10 cellular contexts compared by ENCODE assay signal in genomic region chr1:198679535-198680173, GRCh38. TPM values are rescaled to one million over a fixed set of nuclear protein-coding genes. Genes with fewer than 3 reads are reported as not detected.
DNase-seq lines count a peak whose midpoint lies in the region; ATAC-seq, FAIRE-seq and TF ChIP-seq lines count a peak whose summit lies in the region.
"Had no signal": no experiment of that assay in that cellular context is flagged by ENCODE, and none has a peak within 500 bp of the region (broad histone marks: within the 10 kb centered on the region; RNA-seq: fewer than 3 reads in every experiment).

No MANE protein-coding gene starts in this region.

- H3K9me3 ChIP-seq in SU-DHL-6 (ENCODE audit: insufficient read depth, low read length) (no peaks in the 10 kb centered on the region), GM12878 (replicated peaks; ENCODE audit: control insufficient read depth, insufficient read depth, low read length) (no peaks in the 10 kb centered on the region; the same call in 1 of the 3 replicates), mammary epithelial cell (replicated peaks; ENCODE audit: insufficient read depth, low read length) (no peaks in the 10 kb centered on the region), GM23248 (ENCODE audit: low read depth) (no peaks in the 10 kb centered on the region)

- BruUV-seq in GM12878 (replicated peaks; lab: Mats Ljungman, UMichigan) (no TSS peak), mammary epithelial cell (replicated peaks; lab: Mats Ljungman, UMichigan) (no TSS peak)

- in situ Hi-C loops in GM12878 (cut with MboI) (loop anchor here (10.0 to 25.0 kb wide), 4 partner anchors 515 to 1142 kb away; partner anchors contain the start of genes C1orf53 and LHX9), mammary epithelial cell (cut with MboI; ENCODE audit: low sequenced_read_pairs in 2 of 2) (loop anchor here (25.0 kb wide), 4 partner anchors 217 to 1142 kb away; partner anchors contain the start of genes C1orf53 (in 1 of the 2) and LHX9 (in 1 of the 2)), GM23248 (cut with MboI) (loop anchor here (10.0 to 25.0 kb wide), 7 partner anchors 185 to 1167 kb away; partner anchors contain the start of genes C1orf53, LHX9 and NEK7)

- H3K27me3 ChIP-seq in SU-DHL-6 (ENCODE audit: low read length) (no peaks in the 10 kb centered on the region), GM12878 (replicated peaks in 1 of 2; ENCODE audit: control insufficient read depth in 2 of 2, insufficient read depth in 2 of 2, low read length in 1 of 2) (no peaks in the 10 kb centered on the region), rectal smooth muscle tissue (ENCODE audit: control insufficient read depth, insufficient read depth, low read length) (no peaks in the 10 kb centered on the region), mammary epithelial cell (ENCODE audit: insufficient read depth, low read length) (no peaks in the 10 kb centered on the region), GM23248 (replicated peaks; ENCODE audit: insufficient read depth) (no peaks in the 10 kb centered on the region)

- H3F3A ChIP-seq in SU-DHL-6 (ENCODE audit: insufficient read depth) (peaks cover 91% of the 10 kb centered on the region), GM23248 (ENCODE audit: insufficient read depth) (peaks cover 53% of the 10 kb centered on the region)

- peak; percentile 48 for DNase-seq in GM12865 (ENCODE audit: low read depth)
- no peak for DNase-seq in GM12878 (ENCODE audit: low read depth, low spot score)
- no peak for DNase-seq in mammary epithelial cell
- DNase-seq in NCI-H2171 (lab: John Stamatoyannopoulos, UW) = no peak
- no peak for DNase-seq in OCI-M2 (lab: John Stamatoyannopoulos, UW; ENCODE audit: unreplicated experiment)
- no peak for DNase-seq in GM23248
- DNase-seq: DMS 273 treated with DMSO at 0.1 percent for 48 hours, NCI-H446 had no signal

- no peak for FAIRE-seq in GM12878 (lab: Jason Lieb, UNC)

- SMC1A ChIA-PET in GM12878 (lab: Charles Lee; ENCODE audit: uncharacterized antibody, unreplicated experiment) = interaction anchor here (0.6 to 2.7 kb wide), 12 partner anchors 10 to 84 kb away, joined by 3 to 12 read pairs (median 5); partner anchors contain the start of gene PTPRC

- H3K4me1 ChIP-seq in GM12878 (ENCODE audit: control insufficient read depth, insufficient read depth, low read length) (peaks cover 71% of the 10 kb centered on the region), rectal smooth muscle tissue (ENCODE audit: control insufficient read depth, insufficient read depth, low read length) (no peaks in the 10 kb centered on the region), mammary epithelial cell (ENCODE audit: insufficient read depth, low read length) (peaks cover 12% of the 10 kb centered on the region), GM23248 (ENCODE audit: insufficient read depth) (peaks cover 61% of the 10 kb centered on the region)

- peak overlapping the region; percentile 53 for H3K9ac ChIP-seq in SU-DHL-6 (ENCODE audit: low read length)
- peak overlapping the region; percentile 53; the same call in 1 of the 2 replicates for H3K9ac ChIP-seq in GM12878 (ENCODE audit: control insufficient read depth, insufficient read depth, low read length)
- no peak overlapping the region for H3K9ac ChIP-seq in rectal smooth muscle tissue (ENCODE audit: low read length)
- no peak overlapping the region for H3K9ac ChIP-seq in mammary epithelial cell (ENCODE audit: insufficient read depth, low read length)
- H3K9ac ChIP-seq in GM23248 = no peak overlapping the region

- H3K27ac ChIP-seq in SU-DHL-6 (ENCODE audit: low read depth, low read length) (peak overlapping the region; percentile 99), GM12878 (ENCODE audit: control insufficient read depth, insufficient read depth) (peak overlapping the region; percentile 79), rectal smooth muscle tissue (ENCODE audit: low read depth, low read length) (no peak overlapping the region), mammary epithelial cell (ENCODE audit: insufficient read depth, low read depth, low read length) (no peak overlapping the region), GM23248 (no peak overlapping the region)

- H4K20me1 ChIP-seq in SU-DHL-6 (ENCODE audit: low read depth, low read length) (no peaks in the 10 kb centered on the region), GM12878 (ENCODE audit: control insufficient read depth, insufficient read depth) (no peaks in the 10 kb centered on the region), mammary epithelial cell (ENCODE audit: insufficient read depth, low read length) (no peaks in the 10 kb centered on the region), GM23248 (ENCODE audit: insufficient read depth) (no peaks in the 10 kb centered on the region)

- no peaks in the 10 kb centered on the region for H3K9me2 ChIP-seq in SU-DHL-6 (replicated peaks; ENCODE audit: insufficient read depth, low read length)
- no peaks in the 10 kb centered on the region for H3K9me2 ChIP-seq in GM23248 (ENCODE audit: insufficient read depth)

- H3K36me3 ChIP-seq in SU-DHL-6 (ENCODE audit: low read length) (no peaks in the 10 kb centered on the region), GM12878 (ENCODE audit: control insufficient read depth in 2 of 2, insufficient read depth in 2 of 2, low read length in 1 of 2) (peaks cover 3 to 5% of the 10 kb centered on the region in 2 experiments; a peak in 3 of 4 replicates), rectal smooth muscle tissue (ENCODE audit: control insufficient read depth, insufficient read depth, low read length) (no peaks in the 10 kb centered on the region), mammary epithelial cell (ENCODE audit: insufficient read depth, low read length) (no peaks in the 10 kb centered on the region), GM23248 (ENCODE audit: low read depth) (no peaks in the 10 kb centered on the region)

- TF ChIP-seq EP300 in GM12878 (IDR thresholded peaks at IDR 0.05; ENCODE audit: borderline replicate concordance in 1 of 2, control insufficient read depth in 1 of 2, low read depth in 2 of 2, low read length in 2 of 2) = no peak

- H3K4me3 ChIP-seq in GM12865 (ENCODE audit: low read depth, low read length) (peak overlapping the region; percentile 53), SU-DHL-6 (ENCODE audit: insufficient read depth, low read length, poor library complexity, severe bottlenecking) (no peak overlapping the region), GM12878 (peak overlapping the region; percentile 26; the same call in 1 of the 2 replicates), rectal smooth muscle tissue (ENCODE audit: low read length) (peak overlapping the region; percentile 19), mammary epithelial cell (replicated peaks in 1 of 3; ENCODE audit: insufficient read depth in 1 of 3, low read depth in 2 of 3, low read length in 3 of 3) (no peak overlapping the region), GM23248 (no peak overlapping the region)

- TF ChIP-seq CTCF in GM12865 (IDR thresholded peaks at IDR 0.05; ENCODE audit: insufficient read depth, low read depth, low read length, missing control alignments) (no peak), SU-DHL-6 (IDR thresholded peaks at IDR 0.05; ENCODE audit: insufficient read depth, low read length, poor library complexity, severe bottlenecking) (no peak), GM12878 (IDR thresholded peaks at IDR 0.05 in 2 of 3, conservative IDR thresholded peaks at IDR 0.05 in 1 of 3; ENCODE audit: control insufficient read depth in 2 of 3, extremely low read depth in 1 of 3, insufficient read depth in 1 of 3, low read depth in 3 of 3, low read length in 3 of 3) (no peak), mammary epithelial cell (conservative IDR thresholded peaks at IDR 0.05 in 1 of 2, IDR thresholded peaks at IDR 0.05 in 1 of 2; ENCODE audit: extremely low read depth in 1 of 2, insufficient read depth in 1 of 2, low read depth in 1 of 2, low read length in 2 of 2) (no peak)

- CTCF ChIA-PET in GM12878 (lab: Yijun Ruan, JAX) = interaction anchor here (0.9 to 3.1 kb wide), 4 partner anchors 8 to 55 kb away, joined by 3 to 17 read pairs (median 6); no protein-coding TSS in a partner anchor
- CTCF ChIA-PET in mammary epithelial cell (lab: Charles Lee; ENCODE audit: low non-redundant PET) = no interaction called here

- H3K79me2 ChIP-seq in SU-DHL-6 (ENCODE audit: insufficient read depth, low read length) (peaks cover 89% of the 10 kb centered on the region), GM12878 (ENCODE audit: control insufficient read depth, insufficient read depth, low read length) (peaks cover 24% of the 10 kb centered on the region), mammary epithelial cell (ENCODE audit: insufficient read depth, low read length) (no peaks in the 10 kb centered on the region), GM23248 (ENCODE audit: insufficient read depth) (no peaks in the 10 kb centered on the region)

- dilution Hi-C loops in mammary epithelial cell (cut with HindIII; ENCODE audit: low sequenced_read_pairs) = no loop called here

- H2AFZ ChIP-seq in SU-DHL-6 (ENCODE audit: low read depth, low read length, severe bottlenecking) = no peak overlapping the region
- peak overlapping the region; percentile 61 for H2AFZ ChIP-seq in GM12878 (ENCODE audit: control insufficient read depth, low read depth, low read length)
- H2AFZ ChIP-seq in mammary epithelial cell (ENCODE audit: low read depth, low read length) = no peak overlapping the region
- H2AFZ ChIP-seq in GM23248 = no peak overlapping the region

- intact Hi-C loops in GM12878 (cut with micrococcal nuclease; ENCODE audit: unreplicated experiment) = loop anchor here (2.0 to 5.0 kb wide), 3 partner anchors 15 to 522 kb away; partner anchors contain the start of gene NEK7
- intact Hi-C loops in mammary epithelial cell (cut with micrococcal nuclease) = loop anchor here (5.0 to 10.0 kb wide), 3 partner anchors 317 to 1157 kb away; partner anchors contain the start of gene LHX9

- TF ChIP-seq POLR2A in GM12878 (IDR thresholded peaks at IDR 0.05; ENCODE audit: low read depth, low read length) = peak; percentile 63

- RAD21 ChIA-PET in GM12878 (lab: Charles Lee; ENCODE audit: unreplicated experiment) = interaction anchor here (0.8 to 4.3 kb wide), 13 partner anchors 8 to 80 kb away, joined by 3 to 33 read pairs (median 9); partner anchors contain the start of gene PTPRC

- POLR2A ChIA-PET in GM12878 (lab: Charles Lee) = interaction anchor here (0.5 to 3.6 kb wide), 12 partner anchors 12 to 518 kb away, joined by 3 to 17 read pairs (median 4); no protein-coding TSS in a partner anchor

- WGBS in GM12878 (ENCODE audit: insufficient coverage, insufficient replicate concordance, low lambda C conversion rate, missing lambda C conversion rate) = 38% methylated on average over 31 of the region's 31 CpGs
- WGBS in mammary epithelial cell (ENCODE audit: low coverage, missing lambda C conversion rate) = 98% methylated on average over 17 of the region's 31 CpGs
- 95 to 96% methylated on average over 30 to 31 of the region's 31 CpGs for WGBS in GM23248 (ENCODE audit: low coverage in 1 of 2, low lambda C conversion rate in 2 of 2, missing lambda C conversion rate in 2 of 2), 2 experiments

- ATAC-seq in GM12878 = no peak

- peak overlapping the region; percentile 95 for H3K4me2 ChIP-seq in SU-DHL-6 (ENCODE audit: low read depth, low read length, poor library complexity, severe bottlenecking)
- H3K4me2 ChIP-seq in GM12878 (ENCODE audit: control insufficient read depth, insufficient read depth) = peak overlapping the region; percentile 78
- H3K4me2 ChIP-seq in mammary epithelial cell (ENCODE audit: insufficient read depth, low read depth, low read length) = no peak overlapping the region
- no peak overlapping the region for H3K4me2 ChIP-seq in GM23248 (ENCODE audit: unreplicated experiment)

- no peak for TF ChIP-seq RAD21 in GM12878 (IDR thresholded peaks at IDR 0.05; ENCODE audit: insufficient read depth, low read depth, low read length)

RNA-seq across cellular contexts. Expression of gene PTPRC, which starts 40.8 kb away (rescaled TPM):
- 586 and 675 TPM in 2 replicates for total RNA-seq in GM12878 (2013; cell fraction: nucleolus; rRNA removed)
- total RNA-seq in GM12878 (2014; rRNA removed) = 117 and 136 TPM in 2 replicates
- total RNA-seq in GM12878 (2014; rRNA removed; fragmentation: Illumina TruSeq; extraction: Trizol) = 167 and 171 TPM in 2 replicates
- 154 and 157 TPM in 2 replicates for total RNA-seq in GM12878 (2021)
- 57.1 TPM for polyA plus RNA-seq in GM12878 (2011; ENCODE audit: low read depth)
- polyA plus RNA-seq in GM12878 (2011; rRNA removed) = 171 and 221 TPM in 2 replicates
- polyA plus RNA-seq in GM12878 (2011; cell fraction: cytosol; rRNA removed) = 125 and 161 TPM in 2 replicates
- polyA plus RNA-seq in GM12878 (2011; cell fraction: nucleus; rRNA removed) = 106 and 128 TPM in 2 replicates
- polyA plus RNA-seq in GM12878 (2012) = 67.1 and 78.4 TPM in 2 replicates
- polyA plus RNA-seq in GM12878 (2014; fragmentation: Illumina TruSeq; extraction: Trizol) = 156 and 163 TPM in 2 replicates
- 10 to 100 TPM; 72.9 to 73.6 TPM for polyA plus RNA-seq in GM12878 (2014; fragmentation: Nextera tagmentation; extraction: Ambion mirVana)
- polyA plus RNA-seq in GM12878 (2014; rRNA removed) = 75.1 and 80.9 TPM in 2 replicates
- 100 to 1,000 TPM; 117 to 119 TPM for polyA plus RNA-seq in GM12878 (2016; fragmentation: Nextera tagmentation; extraction: Ambion mirVana)
- 240 and 280 TPM in 2 replicates for polyA minus RNA-seq in GM12878 (2011; rRNA and poly(A)+ RNA removed)
- polyA minus RNA-seq in GM12878 (2011; cell fraction: cytosol; rRNA and poly(A)+ RNA removed) = 70.3 and 72.0 TPM in 2 replicates
- polyA minus RNA-seq in GM12878 (2011; cell fraction: nucleus; rRNA and poly(A)+ RNA removed) = 150 and 243 TPM in 2 replicates
- total RNA-seq in mammary epithelial cell = under 1 TPM in 1 of 2 donors, not detected in 1; under 0.01 TPM
- polyA plus RNA-seq in mammary epithelial cell = not detected
- polyA minus RNA-seq in mammary epithelial cell = not detected
- 0.38 and 0.86 TPM in 2 replicates for total RNA-seq in GM23248 (2014; rRNA removed; shearing (Covaris generic))
- 0.66 and 0.70 TPM in 2 replicates for polyA plus RNA-seq in GM23248 (2016; fragmentation: Nextera tagmentation; extraction: Ambion mirVana)

Comparison
In these comparisons a context has a peak if more than half of its experiments do, and no peak if none do; other contexts are left out.
1. H3K4me3 ChIP-seq: peak in GM12865 (single experiment), GM12878 (single experiment) and rectal smooth muscle tissue (single experiment); none in SU-DHL-6 (single experiment), mammary epithelial cell (0 of 3) and GM23248 (single experiment).
2. H3K27ac ChIP-seq: peak in SU-DHL-6 (single experiment) and GM12878 (single experiment); none in rectal smooth muscle tissue (single experiment), mammary epithelial cell (single experiment) and GM23248 (single experiment).
3. H3K4me2 ChIP-seq: peak in SU-DHL-6 (single experiment) and GM12878 (single experiment); none in mammary epithelial cell (single experiment) and GM23248 (single experiment).
4. H3K9ac ChIP-seq: peak in SU-DHL-6 (single experiment) and GM12878 (single experiment); none in rectal smooth muscle tissue (single experiment), mammary epithelial cell (single experiment) and GM23248 (single experiment).
5. RNA of gene PTPRC, which starts 40.8 kb away (total RNA-seq): 117 to 675 TPM in GM12878; 0.38 to 0.86 TPM in GM23248 and under 0.01 TPM in mammary epithelial cell; every median in the first group is over 10 times any median in the second.